ENCODE assay signal across 12 cellular contexts in the genomic region with DNA sequence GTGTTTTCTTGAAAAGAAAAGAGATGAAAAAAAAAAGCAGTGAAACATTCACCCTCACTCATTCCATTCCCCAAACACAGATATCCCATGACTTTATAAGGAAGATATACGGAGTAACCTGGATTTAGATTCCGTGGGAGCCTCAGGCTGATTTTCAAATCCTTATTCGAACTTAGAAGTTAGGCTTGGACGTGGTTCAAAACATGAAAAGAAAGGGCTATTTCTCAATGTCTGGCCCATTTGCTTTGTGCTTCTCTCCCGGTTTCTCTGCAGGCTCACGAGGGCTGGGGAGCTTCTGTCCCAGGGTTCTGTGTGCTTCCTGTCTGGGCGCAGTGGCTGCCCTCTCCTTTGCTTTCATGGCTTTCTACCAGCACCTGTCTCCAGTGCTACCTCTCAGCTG. TPM values are rescaled to one million over a fixed set of nuclear protein-coding genes. Genes with fewer than 3 reads are reported as not detected.
A peak's percentile ranks its signal among the peaks of the same experiment; 100 is the strongest.
DNase-seq lines count a peak whose midpoint lies in the region; ATAC-seq, FAIRE-seq and TF ChIP-seq lines count a peak whose summit lies in the region.
"Had no signal": no experiment of that assay in that cellular context is flagged by ENCODE, and none has a peak within 500 bp of the region (broad histone marks: within the 10 kb centered on the region; RNA-seq: fewer than 3 reads in every experiment).

No MANE protein-coding gene starts in this region.

- no peak for TF ChIP-seq EP300 in K562 (IDR thresholded peaks at IDR 0.05; ENCODE audit: low read length)

- BruUV-seq in K562 (replicated peaks; lab: Mats Ljungman, UMichigan), result no TSS peak

- 3% methylated on average over 7 of the region's 7 CpGs for WGBS in K562 (ENCODE audit: insufficient coverage, low coverage, missing lambda C conversion rate)

- ATAC-seq in K562, result no peak
- peak in 1 of 2 donors; percentile 37 for ATAC-seq in left cardiac atrium
- ATAC-seq in GM18511 (IDR thresholded peaks at IDR 0.05; ENCODE audit: unreplicated experiment), result no peak
- ATAC-seq in GM21619 (IDR thresholded peaks at IDR 0.05; ENCODE audit: unreplicated experiment), result no peak
- ATAC-seq in GM21390 (IDR thresholded peaks at IDR 0.05; ENCODE audit: unreplicated experiment), result no peak

- no peaks in the 10 kb centered on the region for H3K79me2 ChIP-seq in K562 (ENCODE audit: control insufficient read depth, insufficient read depth, low read length)

- no peak for TF ChIP-seq RAD21 in K562 (CRISPR knock-in tag; conservative IDR thresholded peaks at IDR 0.05 in 1 of 2, IDR thresholded peaks at IDR 0.05 in 1 of 2)

- H3K4me2 ChIP-seq in K562 (ENCODE audit: insufficient read depth, low read length), result no peak overlapping the region

- no peak for DNase-seq in AG04450 (ENCODE audit: low read depth, low spot score)
- DNase-seq in K562 (ENCODE audit: extremely low read depth in 1 of 4, low spot score in 3 of 4), result no peak
- DNase-seq in left cardiac atrium, result peak; percentile 48
- DNase-seq in posterior vena cava (ENCODE audit: low spot score), result peak; percentile 73
- no peak for DNase-seq in NCI-H1417 treated with DMSO at 0.1 percent for 48 hours (lab: John Stamatoyannopoulos, UW)
- DNase-seq: activated CD4-positive, CD25-positive, alpha-beta regulatory T cell; mesendoderm; RPMI8226; stimulated activated CD4-positive, alpha-beta T cell treated with anti-CD3 and anti-CD28 coated beads, Interleukin-1b, Interleukin-23, amount 100 ng/mL, for 48 hours had no signal

- 0 out of 5 replicates have a peak, but pooled peaks cover 0 to under 1% of the 10 kb centered on the region in 2 experiments for H3K4me1 ChIP-seq in K562 (replicated peaks in 1 of 2; ENCODE audit: control insufficient read depth in 2 of 2, insufficient read depth in 2 of 2, low read length in 2 of 2)

- intact Hi-C loops in K562 (cut with micrococcal nuclease) (no loop called here), left cardiac atrium (cut with DNase I) (no loop called here), posterior vena cava (cut with DNase I) (no loop called here)

- no peak overlapping the region for H2AFZ ChIP-seq in K562 (ENCODE audit: low read depth, low read length)

- H3K9me3 ChIP-seq in AG04450 (ENCODE audit: control insufficient read depth, insufficient read depth, low read length), result no peaks in the 10 kb centered on the region
- H3K9me3 ChIP-seq in K562 (replicated peaks; ENCODE audit: control insufficient read depth, insufficient read depth, low read depth, low read length), result no peaks in the 10 kb centered on the region

- FAIRE-seq in K562 (lab: Jason Lieb, UNC), result peak; percentile 32

- H3K4me3 ChIP-seq in AG04450 (ENCODE audit: low read depth, low read length) (no peak overlapping the region), K562 (no peak overlapping the region)

- H3K27me3 ChIP-seq in AG04450 (ENCODE audit: control insufficient read depth, insufficient read depth, low read length), result no peaks in the 10 kb centered on the region
- peaks cover 12 to 59% of the 10 kb centered on the region in 2 experiments for H3K27me3 ChIP-seq in K562 (ENCODE audit: control insufficient read depth in 2 of 2, insufficient read depth in 2 of 2, low read length in 2 of 2)

- no peaks in the 10 kb centered on the region for H4K20me1 ChIP-seq in K562 (replicated peaks; ENCODE audit: control insufficient read depth, insufficient read depth, low read length)

- TF ChIP-seq CTCF in AG04450 (IDR thresholded peaks at IDR 0.05; ENCODE audit: low read depth, low read length) (no peak), K562 (IDR thresholded peaks at IDR 0.05 in 2 of 3, conservative IDR thresholded peaks at IDR 0.05 in 1 of 3; ENCODE audit: insufficient read depth in 2 of 3, low read depth in 1 of 3, low read length in 3 of 3) (no peak)

- H3K27ac ChIP-seq in AG04450 (ENCODE audit: low read depth, low read length), result peak overlapping the region; percentile 40
- H3K27ac ChIP-seq in K562 (ENCODE audit: extremely low read depth, low read depth, low read length), result no peak overlapping the region

- no peak overlapping the region for H3K9ac ChIP-seq in K562 (ENCODE audit: insufficient read depth in 1 of 2, low read depth in 2 of 2, low read length in 2 of 2)

- H3K9me1 ChIP-seq in K562 (ENCODE audit: control insufficient read depth, insufficient read depth, low read length), result no peaks in the 10 kb centered on the region

- POLR2A ChIA-PET in AG04450 (lab: Yijun Ruan, JAX), result interaction anchor here (1.3 kb wide), 1 partner anchor 46 kb away, joined by 6 read pairs; no protein-coding TSS in a partner anchor
- POLR2A ChIA-PET in K562 (lab: Yijun Ruan, JAX), result no interaction called here

- in situ Hi-C loops in K562 (cut with MboI), result no loop called here

- H3K36me3 ChIP-seq in K562 (ENCODE audit: control insufficient read depth, insufficient read depth, low read length), result no peaks in the 10 kb centered on the region

- CTCF ChIA-PET in AG04450 (lab: Charles Lee), result interaction anchor here (0.7 to 1.7 kb wide), 2 partner anchors 78 to 89 kb away, joined by 3 to 4 read pairs; no protein-coding TSS in a partner anchor
- CTCF ChIA-PET in K562 (lab: Yijun Ruan, JAX; ENCODE audit: low intra/inter-chr PET ratio), result no interaction called here

- TF ChIP-seq POLR2A in K562 (conservative IDR thresholded peaks at IDR 0.05), result no peak

TF ChIP-seq in K562, 482 proteins besides CTCF, POLR2A, EP300 and RAD21 (continues in another document):
- TF ChIP-seq, protein P1, sequence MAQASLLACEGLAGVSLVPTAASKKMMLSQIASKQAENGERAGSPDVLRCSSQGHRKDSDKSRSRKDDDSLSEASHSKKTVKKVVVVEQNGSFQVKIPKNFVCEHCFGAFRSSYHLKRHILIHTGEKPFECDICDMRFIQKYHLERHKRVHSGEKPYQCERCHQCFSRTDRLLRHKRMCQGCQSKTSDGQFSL (CRISPR knock-in tag; IDR thresholded peaks at IDR 0.05), result no peak
- TF ChIP-seq, protein P1 (tag; IDR thresholded peaks at IDR 0.05), result no peak
- no peak for TF ChIP-seq NFIC (IDR thresholded peaks at IDR 0.05)
- TF ChIP-seq TEAD4 (IDR thresholded peaks at IDR 0.05; ENCODE audit: low read length), result no peak
- TF ChIP-seq TEAD4 (CRISPR knock-in tag; IDR thresholded peaks at IDR 0.05; ENCODE audit: borderline replicate concordance), result no peak
- no peak for TF ChIP-seq CBFB (CRISPR knock-in tag; IDR thresholded peaks at IDR 0.05)
- TF ChIP-seq, protein P2, sequence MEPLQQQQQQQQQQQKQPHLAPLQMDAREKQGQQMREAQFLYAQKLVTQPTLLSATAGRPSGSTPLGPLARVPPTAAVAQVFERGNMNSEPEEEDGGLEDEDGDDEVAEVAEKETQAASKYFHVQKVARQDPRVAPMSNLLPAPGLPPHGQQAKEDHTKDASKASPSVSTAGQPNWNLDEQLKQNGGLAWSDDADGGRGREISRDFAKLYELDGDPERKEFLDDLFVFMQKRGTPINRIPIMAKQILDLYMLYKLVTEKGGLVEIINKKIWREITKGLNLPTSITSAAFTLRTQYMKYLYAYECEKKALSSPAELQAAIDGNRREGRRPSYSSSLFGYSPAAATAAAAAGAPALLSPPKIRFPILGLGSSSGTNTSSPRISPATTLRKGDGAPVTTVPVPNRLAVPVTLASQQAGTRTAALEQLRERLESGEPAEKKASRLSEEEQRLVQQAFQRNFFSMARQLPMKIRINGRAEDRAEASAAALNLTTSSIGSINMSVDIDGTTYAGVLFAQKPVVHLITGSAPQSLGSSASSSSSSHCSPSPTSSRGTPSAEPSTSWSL (CRISPR knock-in tag; IDR thresholded peaks at IDR 0.05; ENCODE audit: borderline replicate concordance), result no peak
- no peak for TF ChIP-seq MYNN (IDR thresholded peaks at IDR 0.05)
- no peak for TF ChIP-seq MYNN (CRISPR knock-in tag; IDR thresholded peaks at IDR 0.05)
- no peak for TF ChIP-seq ZNF121 (CRISPR knock-in tag; conservative IDR thresholded peaks at IDR 0.05)
- no peak for TF ChIP-seq WHSC1 (IDR thresholded peaks at IDR 0.05; ENCODE audit: low read length)
- TF ChIP-seq MECOM (CRISPR knock-in tag; IDR thresholded peaks at IDR 0.05), result no peak
- no peak for TF ChIP-seq FOS (IDR thresholded peaks at IDR 0.05; ENCODE audit: extremely low read depth, insufficient read length)
- TF ChIP-seq, protein P3, sequence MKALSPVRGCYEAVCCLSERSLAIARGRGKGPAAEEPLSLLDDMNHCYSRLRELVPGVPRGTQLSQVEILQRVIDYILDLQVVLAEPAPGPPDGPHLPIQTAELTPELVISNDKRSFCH (CRISPR knock-in tag; IDR thresholded peaks at IDR 0.05), result no peak
- TF ChIP-seq, protein P3 (tag; IDR thresholded peaks at IDR 0.05), result no peak
- no peak for TF ChIP-seq ZNF263 (CRISPR knock-in tag; IDR thresholded peaks at IDR 0.05; ENCODE audit: borderline replicate concordance)
- TF ChIP-seq ZFX (CRISPR knock-in tag; IDR thresholded peaks at IDR 0.05), result no peak

RNA-seq across cellular contexts. Expression of a gene that starts 33.9 kb away (rescaled TPM):
- polyA plus RNA-seq in AG04450 (2011; rRNA removed) (21.6 and 27.6 TPM in 2 replicates), K562 (2011; rRNA removed) (1.7 and 2.0 TPM in 2 replicates), K562 (2014; fragmentation: Illumina TruSeq; extraction: Trizol) (1.5 and 1.7 TPM in 2 replicates), K562 (2014; fragmentation: Nextera tagmentation; extraction: Ambion mirVana) (under 1 TPM in 1 of 2 experiments, not detected in 1; 0.20 TPM), K562 (2014; rRNA removed) (2.5 and 4.1 TPM in 2 replicates)
- polyA minus RNA-seq in AG04450 (2011; rRNA and poly(A)+ RNA removed), result 20.9 and 22.6 TPM in 2 replicates
- 3.9 and 5.6 TPM in 2 replicates for total RNA-seq in K562 (2011; cell fraction: chromatin; rRNA removed; ENCODE audit: low replicate concordance)
- total RNA-seq in K562 (2011; cell fraction: nucleolus; rRNA removed), result 3.2 and 5.3 TPM in 2 replicates
- total RNA-seq in K562 (2011; cell fraction: nucleoplasm; rRNA removed), result 2.2 and 2.3 TPM in 2 replicates
- total RNA-seq in K562 (2014; rRNA removed) (0.33 and 1.5 TPM in 2 replicates), K562 (2014; rRNA removed; fragmentation: Illumina TruSeq; extraction: Trizol) (0.64 and 0.65 TPM in 2 replicates), K562 (2015; rRNA removed; fragmentation: Illumina TruSeq; extraction: Trizol) (0.62 and 0.94 TPM in 2 replicates), K562 (2021) (1.0 and 2.5 TPM in 2 replicates), left cardiac atrium (10 to 100 TPM; 38.3 to 45.5 TPM), posterior vena cava (10 to 100 TPM; 42.3 to 43.6 TPM)
- 1.6 and 1.8 TPM in 2 replicates for polyA plus RNA-seq in K562 (2011; cell fraction: cytosol; rRNA removed)
- polyA plus RNA-seq in K562 (2011; cell fraction: nucleus; rRNA removed), result 4.7 and 9.4 TPM in 2 replicates
- polyA plus RNA-seq in K562 (2012), result 0.42 and 2.3 TPM in 2 replicates
- 0.75 and 1.4 TPM in 2 replicates for polyA minus RNA-seq in K562 (2011; rRNA and poly(A)+ RNA removed)
- polyA minus RNA-seq in K562 (2011; cell fraction: cytosol; rRNA and poly(A)+ RNA removed), result 1.5 and 2.1 TPM in 2 replicates
- 1.6 and 1.7 TPM in 2 replicates for polyA minus RNA-seq in K562 (2011; cell fraction: nucleus; rRNA and poly(A)+ RNA removed)

Comparison
In these comparisons a context has a peak if more than half of its experiments do, and no peak if none do; other contexts are left out.
1. DNase-seq: peak in left cardiac atrium (single experiment) and posterior vena cava (single experiment); none in AG04450 (single experiment), K562 (0 of 4) and NCI-H1417 treated with DMSO at 0.1 percent for 48 hours (single experiment).
2. RNA of a gene that starts 33.9 kb away (total RNA-seq): 38.3 to 45.5 TPM in left cardiac atrium and 42.3 to 43.6 TPM in posterior vena cava; 0.33 to 5.6 TPM in K562; every median in the first group is over 4 times any median in the second.